In genomic region chr2:38945372-38945771, GRCh38 we compare ENCODE assay signal across 19 cellular contexts. TPM values are rescaled to one million over a fixed set of nuclear protein-coding genes. Genes with fewer than 3 reads are reported as not detected.
"Had no signal": no experiment of that assay in that cellular context is flagged by ENCODE, and none has a peak within 500 bp of the region (broad histone marks: within the 10 kb centered on the region; RNA-seq: fewer than 3 reads in every experiment).

No MANE protein-coding gene starts in this region.

- H3K36me3 ChIP-seq: breast epithelium, left ventricle myocardium inferior, upper lobe of right lung had no signal

- H3K27me3 ChIP-seq: breast epithelium, upper lobe of right lung had no signal

- H3K4me3 Mint-ChIP-seq: activated CD4-positive, alpha-beta T cell treated with anti-CD3 and anti-CD28 coated beads, Interleukin-2, amount 10 ng/mL, durations not matched to agents 7 days and 5 days; activated T-cell treated with anti-CD3 and anti-CD28 coated beads, Interleukin-2, amount 50 U/mL, for 72 hours; naive thymus-derived CD4-positive, alpha-beta T cell; stimulated activated naive CD8-positive, alpha-beta T cell treated with anti-CD3 and anti-CD28 coated beads, Interleukin-15, Interleukin-2, amounts not matched to agents 100 ng/mL and 50 ng/mL, for 24 hours had no signal

- H3K27me3 Mint-ChIP-seq: stimulated activated naive CD8-positive, alpha-beta T cell treated with anti-CD3 and anti-CD28 coated beads, Interleukin-15, Interleukin-2, amounts not matched to agents 100 ng/mL and 50 ng/mL, for 24 hours had no signal

- H3K9me3 Mint-ChIP-seq: activated CD4-positive, alpha-beta T cell treated with anti-CD3 and anti-CD28 coated beads, Interleukin-2, amount 10 ng/mL, durations not matched to agents 7 days and 5 days; activated T-cell treated with anti-CD3 and anti-CD28 coated beads, Interleukin-2, amount 50 U/mL, for 72 hours; stimulated activated naive CD8-positive, alpha-beta T cell treated with anti-CD3 and anti-CD28 coated beads, Interleukin-15, Interleukin-2, amounts not matched to agents 100 ng/mL and 50 ng/mL, for 24 hours had no signal

- H3K4me1 Mint-ChIP-seq: activated CD4-positive, alpha-beta T cell treated with anti-CD3 and anti-CD28 coated beads, Interleukin-2, amount 10 ng/mL, durations not matched to agents 7 days and 5 days had no signal

- H3K36me3 Mint-ChIP-seq: naive thymus-derived CD4-positive, alpha-beta T cell had no signal

- DNase-seq: activated CD4-positive, alpha-beta T cell treated with anti-CD3 and anti-CD28 coated beads, Interleukin-2, amount 10 ng/mL, durations not matched to agents 7 days and 5 days; activated CD8-positive, alpha-beta memory T cell treated with anti-CD3 and anti-CD28 coated beads for 24 hours; activated effector memory CD4-positive, alpha-beta T cell treated with anti-CD3 and anti-CD28 coated beads, Interleukin-2, amount 50 U/mL, for 16 hours; activated naive CD4-positive, alpha-beta T cell treated with anti-CD3 and anti-CD28 coated beads, Interleukin-2, amount 50 U/mL, for 16 hours; activated T-cell treated with anti-CD3 and anti-CD28 coated beads, Interleukin-2, amount 50 U/mL, for 72 hours; erythroblast; head of caudate nucleus; kidney glomerular epithelial cell; left ventricle myocardium inferior; mammary epithelial cell; mucosa of descending colon; naive thymus-derived CD4-positive, alpha-beta T cell; stimulated activated CD4-positive, alpha-beta T cell treated with anti-CD3 and anti-CD28 coated beads, Interleukin-12 subunit alpha, Interleukin-12 subunit beta, amount 100 ng/mL, for 4 hours; stimulated activated CD4-positive, alpha-beta T cell treated with anti-CD3 and anti-CD28 coated beads, Interleukin-1b, Interleukin-23, amount 100 ng/mL, for 48 hours; T1000; upper lobe of right lung had no signal

- H3K27ac Mint-ChIP-seq: activated CD4-positive, alpha-beta T cell treated with anti-CD3 and anti-CD28 coated beads, Interleukin-2, amount 10 ng/mL, durations not matched to agents 7 days and 5 days; activated T-cell treated with anti-CD3 and anti-CD28 coated beads, Interleukin-2, amount 50 U/mL, for 72 hours; naive thymus-derived CD4-positive, alpha-beta T cell; stimulated activated naive CD8-positive, alpha-beta T cell treated with anti-CD3 and anti-CD28 coated beads, Interleukin-15, Interleukin-2, amounts not matched to agents 100 ng/mL and 50 ng/mL, for 24 hours had no signal

- H3K9me3 ChIP-seq: breast epithelium, left ventricle myocardium inferior, mucosa of descending colon, upper lobe of right lung had no signal

- ATAC-seq: activated T-cell treated with anti-CD3 and anti-CD28 coated beads, Interleukin-2, amount 50 U/mL, for 72 hours; mucosa of descending colon; naive thymus-derived CD4-positive, alpha-beta T cell had no signal

- H3K4me1 ChIP-seq: breast epithelium, left ventricle myocardium inferior, upper lobe of right lung had no signal

- H3K4me3 ChIP-seq: breast epithelium, coronary artery, left ventricle myocardium inferior, mucosa of descending colon, upper lobe of right lung had no signal

- H3K27ac ChIP-seq: breast epithelium, coronary artery, left ventricle myocardium inferior, upper lobe of right lung had no signal

RNA-seq across cellular contexts. Expression of gene ARHGEF33, which starts 55.7 kb away (rescaled TPM):
- total RNA-seq: activated CD4-positive, alpha-beta T cell treated with anti-CD3 and anti-CD28 coated beads, Interleukin-2, amount 10 ng/mL, durations not matched to agents 7 days and 5 days had no signal
- polyA plus RNA-seq: naive thymus-derived CD4-positive, alpha-beta T cell had no signal
